8 cellular contexts compared by ENCODE assay signal in the genomic region with DNA sequence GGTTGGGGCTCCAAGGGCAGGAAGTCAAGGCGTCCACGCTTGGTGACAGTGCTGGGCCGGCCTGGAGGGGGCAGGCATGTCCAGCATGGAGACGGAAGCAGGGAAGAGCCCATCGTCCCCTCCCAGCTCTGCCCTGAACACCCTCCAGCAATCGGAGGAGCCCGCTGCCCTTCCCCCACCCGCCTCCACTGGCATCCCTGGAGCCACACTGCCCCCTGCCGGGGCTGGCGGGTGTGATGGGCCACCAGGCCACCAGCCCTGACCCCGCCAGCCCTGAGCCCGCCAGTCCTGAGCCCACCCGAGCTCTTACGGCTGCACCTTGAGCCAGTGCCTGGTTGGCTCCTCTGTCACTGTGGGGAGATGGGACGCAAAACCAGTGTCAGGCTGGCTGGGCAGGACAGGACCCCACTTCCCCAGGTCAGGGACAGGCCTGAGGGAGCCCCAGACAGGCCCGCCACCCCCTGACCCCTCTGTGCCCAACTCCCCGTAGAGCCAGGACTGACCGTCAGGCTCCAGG. TPM values are rescaled to one million over a fixed set of nuclear protein-coding genes. Genes with fewer than 3 reads are reported as not detected.
A peak's percentile ranks its signal among the peaks of the same experiment; 100 is the strongest.
DNase-seq lines count a peak whose midpoint lies in the region; ATAC-seq, FAIRE-seq and TF ChIP-seq lines count a peak whose summit lies in the region.

No MANE protein-coding gene starts in this region.

- H3K27ac ChIP-seq in 22Rv1 = no peak overlapping the region
- no peak overlapping the region for H3K27ac ChIP-seq in caudate nucleus (ENCODE audit: low read depth, low read length)

- peak; percentile 92 for TF ChIP-seq CTCF in 22Rv1 (IDR thresholded peaks at IDR 0.05)

- peak; percentile 92 for DNase-seq in GM12892 (ENCODE audit: insufficient read length)
- peak; percentile 45 for DNase-seq in NCI-H226
- DNase-seq in caudate nucleus (lab: John Stamatoyannopoulos, UW) = peak in 56 of 61 donors; percentile 6 to 78 (median 50)
- DNase-seq in kidney tubule cell (ENCODE audit: low spot score) = peak; percentile 78
- DNase-seq in stimulated activated CD4-positive, alpha-beta T cell treated with anti-CD3 and anti-CD28 coated beads, Interleukin-2, amount 100 ng/mL, for 4 hours (ENCODE audit: low read depth) = peak; percentile 77

- ATAC-seq in activated CD4-positive, CD25-positive, alpha-beta regulatory T cell treated with anti-CD3 and anti-CD28 coated beads, Interleukin-2, amount 50 U/mL, for 24 hours = peak; percentile 22 to 35
- ATAC-seq in HG03342 (IDR thresholded peaks at IDR 0.05; ENCODE audit: unreplicated experiment) = no peak

- FAIRE-seq in GM12892 (lab: Jason Lieb, UNC) = peak; percentile 92

- no peak for TF ChIP-seq POLR2A in GM12892 (IDR thresholded peaks at IDR 0.05; ENCODE audit: low read depth, low read length)

RNA-seq across cellular contexts. Expression of a gene that starts 4.1 kb away (rescaled TPM):
- polyA plus RNA-seq in GM12892 (2012; ENCODE audit: missing spikeins) = 0.40 TPM

RNA-seq across cellular contexts. Expression of a gene that starts 32.9 kb away (rescaled TPM):
- not detected for polyA plus RNA-seq in GM12892 (2012; ENCODE audit: missing spikeins)

RNA-seq across cellular contexts. Expression of a gene that starts 50.0 kb away (rescaled TPM):
- polyA plus RNA-seq in GM12892 (2012; ENCODE audit: missing spikeins) = 3.6 TPM
